8 cellular contexts compared by ENCODE assay signal in genomic region chr19:43639507-43640423, GRCh38. TPM values are rescaled to one million over a fixed set of nuclear protein-coding genes. Genes with fewer than 3 reads are reported as not detected.
DNase-seq lines count a peak whose midpoint lies in the region; ATAC-seq and TF ChIP-seq lines count a peak whose summit lies in the region.

CADM4 (minus strand) TSS chr19:43639850; CDS start chr19:43639790, 60 bp downstream.

- peaks cover 84% of the 10 kb centered on the region for H3K27me3 Mint-ChIP-seq in WTC11 (ENCODE audit: low read depth)

- TF ChIP-seq CTCF in WTC11 (IDR thresholded peaks at IDR 0.05), result no peak

- H3K36me3 Mint-ChIP-seq in WTC11, result no peaks in the 10 kb centered on the region

- DNase-seq in Right ventricle myocardium inferior (ENCODE audit: missing footprints) (no peak), cardiac septum (ENCODE audit: low spot score) (no peak), WTC11 (ENCODE audit: low spot score) (peak; percentile 38), left lobe of liver (ENCODE audit: low spot score) (peak; percentile 50)
- peak; percentile 43 for DNase-seq in central memory CD4-positive, alpha-beta T cell
- DNase-seq in stimulated activated CD4-positive, alpha-beta T cell treated with anti-CD3 and anti-CD28 coated beads, Interleukin-4, amount 100 ng/mL, for 1 hour, result peak; percentile 49

- CTCF ChIA-PET in WTC11 (lab: Charles Lee), result no interaction called here

- ATAC-seq in Right ventricle myocardium inferior (peak; percentile 52), WTC11 (peak; percentile 28), left lobe of liver (peak; percentile 94), HG03432 (IDR thresholded peaks at IDR 0.05; ENCODE audit: unreplicated experiment) (no peak), GM18502 (IDR thresholded peaks at IDR 0.05; ENCODE audit: poor library complexity, unreplicated experiment) (no peak)

- POLR2A ChIA-PET in WTC11 (lab: Charles Lee), result no interaction called here

- H3K4me1 Mint-ChIP-seq in WTC11, result peaks cover 23% of the 10 kb centered on the region

- H3K4me3 Mint-ChIP-seq in WTC11, result peak within 1 kb of the TSS; percentile 81

- intact Hi-C loops in Right ventricle myocardium inferior (cut with DNase I), result no loop called here
- intact Hi-C loops in cardiac septum (cut with DNase I), result no loop called here

- H3K27ac Mint-ChIP-seq in WTC11, result no peak within 1 kb of the TSS

- no peaks in the 10 kb centered on the region for H3K9me3 Mint-ChIP-seq in WTC11

TF ChIP-seq in WTC11, 78 proteins besides CTCF, POLR2A, EP300 and RAD21 (continues in another document):
- TF ChIP-seq KAT7 (CRISPR knock-in tag; IDR thresholded peaks at IDR 0.05; ENCODE audit: borderline replicate concordance), result 0 out of 2 replicates have a peak, but pooled peaks have one; percentile 73
- TF ChIP-seq ZNF232 (CRISPR knock-in tag; IDR thresholded peaks at IDR 0.05), result no peak
- TF ChIP-seq, protein P1, sequence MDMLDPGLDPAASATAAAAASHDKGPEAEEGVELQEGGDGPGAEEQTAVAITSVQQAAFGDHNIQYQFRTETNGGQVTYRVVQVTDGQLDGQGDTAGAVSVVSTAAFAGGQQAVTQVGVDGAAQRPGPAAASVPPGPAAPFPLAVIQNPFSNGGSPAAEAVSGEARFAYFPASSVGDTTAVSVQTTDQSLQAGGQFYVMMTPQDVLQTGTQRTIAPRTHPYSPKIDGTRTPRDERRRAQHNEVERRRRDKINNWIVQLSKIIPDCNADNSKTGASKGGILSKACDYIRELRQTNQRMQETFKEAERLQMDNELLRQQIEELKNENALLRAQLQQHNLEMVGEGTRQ (CRISPR knock-in tag; IDR thresholded peaks at IDR 0.05), result no peak
- peak; percentile 63; the same call in 1 of the 2 replicates for TF ChIP-seq FOXP4 (CRISPR knock-in tag; IDR thresholded peaks at IDR 0.05)
- TF ChIP-seq CBFB (CRISPR knock-in tag; IDR thresholded peaks at IDR 0.05; ENCODE audit: low read depth), result no peak
- peak; percentile 65; the same call in 1 of the 2 replicates for TF ChIP-seq E2F4 (CRISPR knock-in tag; IDR thresholded peaks at IDR 0.05; ENCODE audit: borderline replicate concordance, low read depth)
- no peak for TF ChIP-seq CREB1 (CRISPR knock-in tag; IDR thresholded peaks at IDR 0.05)
- TF ChIP-seq ZBTB21 (CRISPR knock-in tag; IDR thresholded peaks at IDR 0.05; ENCODE audit: borderline replicate concordance), result no peak
- TF ChIP-seq FOXP1 (CRISPR knock-in tag; IDR thresholded peaks at IDR 0.05; ENCODE audit: borderline replicate concordance), result peak; percentile 41; the same call in 1 of the 2 replicates
- TF ChIP-seq, protein P2, sequence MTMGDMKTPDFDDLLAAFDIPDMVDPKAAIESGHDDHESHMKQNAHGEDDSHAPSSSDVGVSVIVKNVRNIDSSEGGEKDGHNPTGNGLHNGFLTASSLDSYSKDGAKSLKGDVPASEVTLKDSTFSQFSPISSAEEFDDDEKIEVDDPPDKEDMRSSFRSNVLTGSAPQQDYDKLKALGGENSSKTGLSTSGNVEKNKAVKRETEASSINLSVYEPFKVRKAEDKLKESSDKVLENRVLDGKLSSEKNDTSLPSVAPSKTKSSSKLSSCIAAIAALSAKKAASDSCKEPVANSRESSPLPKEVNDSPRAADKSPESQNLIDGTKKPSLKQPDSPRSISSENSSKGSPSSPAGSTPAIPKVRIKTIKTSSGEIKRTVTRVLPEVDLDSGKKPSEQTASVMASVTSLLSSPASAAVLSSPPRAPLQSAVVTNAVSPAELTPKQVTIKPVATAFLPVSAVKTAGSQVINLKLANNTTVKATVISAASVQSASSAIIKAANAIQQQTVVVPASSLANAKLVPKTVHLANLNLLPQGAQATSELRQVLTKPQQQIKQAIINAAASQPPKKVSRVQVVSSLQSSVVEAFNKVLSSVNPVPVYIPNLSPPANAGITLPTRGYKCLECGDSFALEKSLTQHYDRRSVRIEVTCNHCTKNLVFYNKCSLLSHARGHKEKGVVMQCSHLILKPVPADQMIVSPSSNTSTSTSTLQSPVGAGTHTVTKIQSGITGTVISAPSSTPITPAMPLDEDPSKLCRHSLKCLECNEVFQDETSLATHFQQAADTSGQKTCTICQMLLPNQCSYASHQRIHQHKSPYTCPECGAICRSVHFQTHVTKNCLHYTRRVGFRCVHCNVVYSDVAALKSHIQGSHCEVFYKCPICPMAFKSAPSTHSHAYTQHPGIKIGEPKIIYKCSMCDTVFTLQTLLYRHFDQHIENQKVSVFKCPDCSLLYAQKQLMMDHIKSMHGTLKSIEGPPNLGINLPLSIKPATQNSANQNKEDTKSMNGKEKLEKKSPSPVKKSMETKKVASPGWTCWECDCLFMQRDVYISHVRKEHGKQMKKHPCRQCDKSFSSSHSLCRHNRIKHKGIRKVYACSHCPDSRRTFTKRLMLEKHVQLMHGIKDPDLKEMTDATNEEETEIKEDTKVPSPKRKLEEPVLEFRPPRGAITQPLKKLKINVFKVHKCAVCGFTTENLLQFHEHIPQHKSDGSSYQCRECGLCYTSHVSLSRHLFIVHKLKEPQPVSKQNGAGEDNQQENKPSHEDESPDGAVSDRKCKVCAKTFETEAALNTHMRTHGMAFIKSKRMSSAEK (CRISPR knock-in tag; IDR thresholded peaks at IDR 0.05; ENCODE audit: borderline replicate concordance), result no peak
- TF ChIP-seq ZNF121 (CRISPR knock-in tag; IDR thresholded peaks at IDR 0.05), result no peak
- no peak for TF ChIP-seq ZNF263 (CRISPR knock-in tag; IDR thresholded peaks at IDR 0.05; ENCODE audit: low read depth)
- TF ChIP-seq IRF2 (CRISPR knock-in tag; IDR thresholded peaks at IDR 0.05; ENCODE audit: borderline replicate concordance, low read depth), result no peak
- TF ChIP-seq EMX1 (CRISPR knock-in tag; IDR thresholded peaks at IDR 0.05), result no peak
- TF ChIP-seq MAX (CRISPR knock-in tag; IDR thresholded peaks at IDR 0.05), result peak; percentile 51; the same call in 1 of the 2 replicates
- peak; percentile 62 for TF ChIP-seq NFE2L1 (CRISPR knock-in tag; IDR thresholded peaks at IDR 0.05)
- TF ChIP-seq, protein P3, sequence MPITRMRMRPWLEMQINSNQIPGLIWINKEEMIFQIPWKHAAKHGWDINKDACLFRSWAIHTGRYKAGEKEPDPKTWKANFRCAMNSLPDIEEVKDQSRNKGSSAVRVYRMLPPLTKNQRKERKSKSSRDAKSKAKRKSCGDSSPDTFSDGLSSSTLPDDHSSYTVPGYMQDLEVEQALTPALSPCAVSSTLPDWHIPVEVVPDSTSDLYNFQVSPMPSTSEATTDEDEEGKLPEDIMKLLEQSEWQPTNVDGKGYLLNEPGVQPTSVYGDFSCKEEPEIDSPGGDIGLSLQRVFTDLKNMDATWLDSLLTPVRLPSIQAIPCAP (CRISPR knock-in tag; IDR thresholded peaks at IDR 0.05), result peak; percentile 70; the same call in 1 of the 2 replicates
- no peak for TF ChIP-seq ETV6 (CRISPR knock-in tag; IDR thresholded peaks at IDR 0.05)
- no peak for TF ChIP-seq SOX15 (CRISPR knock-in tag; IDR thresholded peaks at IDR 0.05)
- TF ChIP-seq GRHL2 (CRISPR knock-in tag; IDR thresholded peaks at IDR 0.05; ENCODE audit: insufficient replicate concordance, severe bottlenecking), result no peak

RNA-seq across cellular contexts. Expression of gene CADM4, which starts in this region (rescaled TPM):
- total RNA-seq in Right ventricle myocardium inferior, result 9.7 TPM
- 5.7 TPM for total RNA-seq in cardiac septum
- total RNA-seq in WTC11 (2021), result 12.2 to 13.3 TPM (median 12.4 TPM) in 3 replicates
- total RNA-seq in left lobe of liver, result 5.1 TPM

Comparison
In these comparisons a context has a peak if more than half of its experiments do, and no peak if none do; other contexts are left out.
1. ATAC-seq: peak in Right ventricle myocardium inferior (single experiment), WTC11 (single experiment) and left lobe of liver (single experiment); none in HG03432 (single experiment) and GM18502 (single experiment).
2. DNase-seq: peak in WTC11 (single experiment), central memory CD4-positive, alpha-beta T cell (single experiment), left lobe of liver (single experiment) and stimulated activated CD4-positive, alpha-beta T cell treated with anti-CD3 and anti-CD28 coated beads, Interleukin-4, amount 100 ng/mL, for 1 hour (single experiment); none in Right ventricle myocardium inferior (single experiment) and cardiac septum (single experiment).